1 cellular context compared by ENCODE assay signal in genomic region chr20:32108814-32109391, GRCh38.
A peak's percentile ranks its signal among the peaks of the same experiment; 100 is the strongest.
TF ChIP-seq lines count a peak whose summit lies in the region.

No MANE protein-coding gene starts in this region.

TF ChIP-seq in K562, 482 proteins besides CTCF, POLR2A, EP300 and RAD21:
- TF ChIP-seq MIER1 (IDR thresholded peaks at IDR 0.05; ENCODE audit: low read depth) = 0 out of 2 replicates have a peak, but pooled peaks have one; percentile 16
- TF ChIP-seq RBM25 (IDR thresholded peaks at IDR 0.05; ENCODE audit: low read depth, low read length, severe bottlenecking) = peak; percentile 35
- no peak for TF ChIP-seq ETV6 (IDR thresholded peaks at IDR 0.05; ENCODE audit: borderline replicate concordance in 1 of 2, low read depth in 2 of 2, low read length in 1 of 2)
- TF ChIP-seq ETV6 (CRISPR knock-in tag; IDR thresholded peaks at IDR 0.05; ENCODE audit: borderline replicate concordance) = 0 out of 2 replicates have a peak, but pooled peaks have one; percentile 11
- TF ChIP-seq ZNF76 (CRISPR knock-in tag; IDR thresholded peaks at IDR 0.05; ENCODE audit: borderline replicate concordance) = no peak
- TF ChIP-seq ZNF316 (IDR thresholded peaks at IDR 0.05) = peak; percentile 96
- no peak for TF ChIP-seq KDM5B (IDR thresholded peaks at IDR 0.05; ENCODE audit: insufficient replicate concordance, low read depth, low read length)
- peak; percentile 67 for TF ChIP-seq ADNP (tag; IDR thresholded peaks at IDR 0.05)
- no peak for TF ChIP-seq KAT8 (IDR thresholded peaks at IDR 0.05; ENCODE audit: low read depth)
- TF ChIP-seq TRIM28 (IDR thresholded peaks at IDR 0.05) = peak; percentile 80; the same call in 1 of the 2 replicates
- TF ChIP-seq TOE1 (IDR thresholded peaks at IDR 0.05; ENCODE audit: borderline replicate concordance) = no peak
- TF ChIP-seq TOE1 (CRISPR knock-in tag; IDR thresholded peaks at IDR 0.05; ENCODE audit: borderline replicate concordance, low read depth) = no peak
- TF ChIP-seq ZNF143 (CRISPR knock-in tag; IDR thresholded peaks at IDR 0.05) = no peak
- peak; percentile 15; the same call in 1 of the 2 replicates for TF ChIP-seq XRCC3 (IDR thresholded peaks at IDR 0.05)
- TF ChIP-seq CREB1 (IDR thresholded peaks at IDR 0.05) = no peak
- no peak for TF ChIP-seq CREB1 (CRISPR knock-in tag; IDR thresholded peaks at IDR 0.05)
- TF ChIP-seq ZMIZ1 (IDR thresholded peaks at IDR 0.05; ENCODE audit: low read depth in 2 of 2, low read length in 2 of 2) = 0 out of 4 replicates have a peak, but pooled peaks of 1 of the 2 experiments have one; percentile 55
- peak; percentile 53 for TF ChIP-seq BCOR (IDR thresholded peaks at IDR 0.05)
- no peak for TF ChIP-seq CUX1 (CRISPR knock-in tag; IDR thresholded peaks at IDR 0.05)
- peak; percentile 53 to 62; a peak in 2 of 4 replicates for TF ChIP-seq KDM1A (IDR thresholded peaks at IDR 0.05)
- peak; percentile 41 to 78; a peak in 3 of 4 replicates for TF ChIP-seq TRIM24 (IDR thresholded peaks at IDR 0.05)
- TF ChIP-seq ZSCAN32 (CRISPR knock-in tag; IDR thresholded peaks at IDR 0.05) = no peak
TF ChIP-seq in K562: peak in this region for 11.
